ENCODE assay signal across 1 cellular context in genomic region chr11:68314203-68314885, GRCh38.
TF ChIP-seq lines count a peak whose summit lies in the region.

No MANE protein-coding gene starts in this region.

TF ChIP-seq in H1, 55 proteins besides CTCF, POLR2A, EP300 and RAD21 (continued from another document):
- TF ChIP-seq BCL11A (IDR thresholded peaks at IDR 0.05; ENCODE audit: low read depth in 2 of 2, low read length in 2 of 2) (no peak), MAX (IDR thresholded peaks at IDR 0.05) (no peak), YY1 (IDR thresholded peaks at IDR 0.05; ENCODE audit: low read depth, low read length) (no peak), BRCA1 (IDR thresholded peaks at IDR 0.05; ENCODE audit: low read depth, low read length) (no peak), HDAC6 (IDR thresholded peaks at IDR 0.05; ENCODE audit: low read depth, low read length) (no peak), ZNF274 (IDR thresholded peaks at IDR 0.05; ENCODE audit: borderline replicate concordance, extremely low read depth, low read length) (no peak), RNF2 (IDR thresholded peaks at IDR 0.05; ENCODE audit: borderline replicate concordance, low read depth, low read length, missing control alignments, poor library complexity, severe bottlenecking) (no peak), SP1 (IDR thresholded peaks at IDR 0.05; ENCODE audit: low read depth, low read length) (no peak), SIRT6 (IDR thresholded peaks at IDR 0.05; ENCODE audit: low read length) (no peak), SAP30 (IDR thresholded peaks at IDR 0.05; ENCODE audit: insufficient read depth, insufficient replicate concordance, low read length) (no peak), SP4 (IDR thresholded peaks at IDR 0.05; ENCODE audit: low read length) (no peak), TAF1 (IDR thresholded peaks at IDR 0.05; ENCODE audit: low read depth, low read length) (no peak), POU5F1 (IDR thresholded peaks at IDR 0.05; ENCODE audit: low read depth, low read length) (no peak), CHD2 (IDR thresholded peaks at IDR 0.05; ENCODE audit: low read length) (no peak), CHD1 (IDR thresholded peaks at IDR 0.05; ENCODE audit: low read depth, low read length) (no peak)
